ENCODE assay signal across 8 cellular contexts in genomic region chr2:25878361-25879132, GRCh38. TPM values are rescaled to one million over a fixed set of nuclear protein-coding genes. Genes with fewer than 3 reads are reported as not detected.
DNase-seq lines count a peak whose midpoint lies in the region; TF ChIP-seq lines count a peak whose summit lies in the region.

TSS of gene ASXL2 (minus strand) at chr2:25878487. CDS start at chr2:25878222, 265 bp downstream.

- peaks cover 24% of the 10 kb centered on the region for H3K4me1 Mint-ChIP-seq in nephron
- peaks cover 51% of the 10 kb centered on the region for H3K4me1 Mint-ChIP-seq in stimulated activated naive CD8-positive, alpha-beta T cell treated with anti-CD3 and anti-CD28 coated beads, Interleukin-15, Interleukin-2, amounts not matched to agents 100 ng/mL and 50 ng/mL, for 24 hours (ENCODE audit: low read depth)

- TF ChIP-seq CTCF in fibroblast of the aortic adventitia (IDR thresholded peaks at IDR 0.05; ENCODE audit: insufficient read depth, low read length) (peak; percentile 6), nephron (IDR thresholded peaks at IDR 0.05; ENCODE audit: unreplicated experiment in 3 of 3) (no peak)

- peak within 1 kb of the TSS; percentile 93 to 99 (median 96) for H3K27ac Mint-ChIP-seq in nephron
- H3K27ac Mint-ChIP-seq in stimulated activated naive CD8-positive, alpha-beta T cell treated with anti-CD3 and anti-CD28 coated beads, Interleukin-15, Interleukin-2, amounts not matched to agents 100 ng/mL and 50 ng/mL, for 24 hours, result peak within 1 kb of the TSS; percentile 93

- H3K4me3 ChIP-seq in H7 (ENCODE audit: insufficient read depth, low read depth, low read length) (peak within 1 kb of the TSS; percentile 98), fibroblast of the aortic adventitia (ENCODE audit: low read depth, low read length) (peak within 1 kb of the TSS; percentile 91)

- no peaks in the 10 kb centered on the region for H3K36me3 ChIP-seq in H7 (replicated peaks; ENCODE audit: control insufficient read depth, insufficient read depth, low read length)

- peaks cover 13% of the 10 kb centered on the region for H3K27me3 Mint-ChIP-seq in nephron (ENCODE audit: low read depth)
- H3K27me3 Mint-ChIP-seq in stimulated activated naive CD8-positive, alpha-beta T cell treated with anti-CD3 and anti-CD28 coated beads, Interleukin-15, Interleukin-2, amounts not matched to agents 100 ng/mL and 50 ng/mL, for 24 hours, result no peaks in the 10 kb centered on the region

- no peaks in the 10 kb centered on the region for H3K9me3 Mint-ChIP-seq in nephron
- H3K9me3 Mint-ChIP-seq in stimulated activated naive CD8-positive, alpha-beta T cell treated with anti-CD3 and anti-CD28 coated beads, Interleukin-15, Interleukin-2, amounts not matched to agents 100 ng/mL and 50 ng/mL, for 24 hours, result no peaks in the 10 kb centered on the region

- DNase-seq in ELF-1 (ENCODE audit: low read depth, low spot score), result peak; percentile 99
- DNase-seq in H7, result peak; percentile 96
- peak; percentile 95 for DNase-seq in M059J (ENCODE audit: low read depth)
- DNase-seq in SHP77 (lab: John Stamatoyannopoulos, UW), result peak; percentile 93 to 97
- DNase-seq in activated effector memory CD4-positive, alpha-beta T cell treated with Interleukin-2 at 50 U/mL for 16 hours, result peak; percentile 97
- peak; percentile 93 for DNase-seq in fibroblast of the aortic adventitia (ENCODE audit: low read depth)

- peaks cover 7% of the 10 kb centered on the region for H3K36me3 Mint-ChIP-seq in nephron (ENCODE audit: low read depth)
- peaks cover 27% of the 10 kb centered on the region for H3K36me3 Mint-ChIP-seq in stimulated activated naive CD8-positive, alpha-beta T cell treated with anti-CD3 and anti-CD28 coated beads, Interleukin-15, Interleukin-2, amounts not matched to agents 100 ng/mL and 50 ng/mL, for 24 hours (ENCODE audit: low read depth)

- H3K4me3 Mint-ChIP-seq in nephron, result peak within 1 kb of the TSS; percentile 96 to 98 (median 96)
- peak within 1 kb of the TSS; percentile 94 for H3K4me3 Mint-ChIP-seq in stimulated activated naive CD8-positive, alpha-beta T cell treated with anti-CD3 and anti-CD28 coated beads, Interleukin-15, Interleukin-2, amounts not matched to agents 100 ng/mL and 50 ng/mL, for 24 hours

- no peaks in the 10 kb centered on the region for H3K27me3 ChIP-seq in H7 (ENCODE audit: control insufficient read depth, insufficient read depth, low read length)

RNA-seq across cellular contexts. Expression of gene ASXL2, which starts in this region (rescaled TPM):
- total RNA-seq in H7 (2014; rRNA removed; shearing (Covaris generic)), result 9.4 and 10.0 TPM in 2 replicates
- 4.7 and 8.0 TPM in 2 replicates for total RNA-seq in M059J (2014; rRNA removed; shearing (Covaris generic))
- 11.7 and 22.0 TPM in 2 replicates for total RNA-seq in fibroblast of the aortic adventitia (ENCODE audit: low replicate concordance)

Comparison
In these comparisons a context has a peak if more than half of its experiments do, and no peak if none do; other contexts are left out.
1. Peak in every context shown above with its lines: DNase-seq and H3K4me3 ChIP-seq.